Comparison of ENCODE assay signal across 1 cellular context in the genomic region with DNA sequence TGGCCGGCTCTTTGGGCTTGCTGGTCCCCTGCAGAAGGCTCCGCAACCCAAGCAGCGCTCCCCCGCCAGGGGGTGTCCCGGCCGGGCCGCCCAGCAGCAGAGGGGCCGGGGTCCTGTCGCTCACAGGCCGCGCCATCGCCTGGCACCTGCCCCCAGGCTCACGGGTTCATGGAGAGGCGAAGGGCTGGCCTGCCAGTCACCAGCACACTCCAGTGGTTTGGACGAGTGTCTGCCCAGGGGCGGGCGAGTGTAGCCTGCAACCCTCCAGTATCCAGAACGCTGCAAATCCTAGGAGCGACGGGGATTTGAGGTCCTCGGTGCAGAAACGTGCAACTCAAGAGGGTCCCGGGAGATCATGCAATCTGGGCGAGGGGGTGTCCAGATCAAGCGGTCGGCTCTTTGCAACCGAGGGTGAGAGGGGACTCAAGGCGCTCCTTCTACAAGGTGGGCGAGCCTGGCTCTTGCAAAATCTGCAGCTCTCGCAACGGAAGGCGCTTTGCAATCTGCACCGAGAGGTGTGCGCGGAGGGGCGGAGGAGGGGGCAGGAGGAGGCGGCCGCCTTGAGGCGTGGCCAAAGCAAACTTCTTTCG.
TF ChIP-seq lines count a peak whose summit lies in the region.

A gene with protein sequence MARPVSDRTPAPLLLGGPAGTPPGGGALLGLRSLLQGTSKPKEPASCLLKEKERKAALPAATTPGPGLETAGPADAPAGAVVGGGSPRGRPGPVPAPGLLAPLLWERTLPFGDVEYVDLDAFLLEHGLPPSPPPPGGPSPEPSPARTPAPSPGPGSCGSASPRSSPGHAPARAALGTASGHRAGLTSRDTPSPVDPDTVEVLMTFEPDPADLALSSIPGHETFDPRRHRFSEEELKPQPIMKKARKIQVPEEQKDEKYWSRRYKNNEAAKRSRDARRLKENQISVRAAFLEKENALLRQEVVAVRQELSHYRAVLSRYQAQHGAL (minus strand): TSS at position 521 of the 590 bp plus-strand sequence. CDS start 385 bp downstream, at position 136.

TF ChIP-seq in K562, 482 proteins besides CTCF, POLR2A, EP300 and RAD21 (continued from another document and continues in another):
- TF ChIP-seq, protein P1, sequence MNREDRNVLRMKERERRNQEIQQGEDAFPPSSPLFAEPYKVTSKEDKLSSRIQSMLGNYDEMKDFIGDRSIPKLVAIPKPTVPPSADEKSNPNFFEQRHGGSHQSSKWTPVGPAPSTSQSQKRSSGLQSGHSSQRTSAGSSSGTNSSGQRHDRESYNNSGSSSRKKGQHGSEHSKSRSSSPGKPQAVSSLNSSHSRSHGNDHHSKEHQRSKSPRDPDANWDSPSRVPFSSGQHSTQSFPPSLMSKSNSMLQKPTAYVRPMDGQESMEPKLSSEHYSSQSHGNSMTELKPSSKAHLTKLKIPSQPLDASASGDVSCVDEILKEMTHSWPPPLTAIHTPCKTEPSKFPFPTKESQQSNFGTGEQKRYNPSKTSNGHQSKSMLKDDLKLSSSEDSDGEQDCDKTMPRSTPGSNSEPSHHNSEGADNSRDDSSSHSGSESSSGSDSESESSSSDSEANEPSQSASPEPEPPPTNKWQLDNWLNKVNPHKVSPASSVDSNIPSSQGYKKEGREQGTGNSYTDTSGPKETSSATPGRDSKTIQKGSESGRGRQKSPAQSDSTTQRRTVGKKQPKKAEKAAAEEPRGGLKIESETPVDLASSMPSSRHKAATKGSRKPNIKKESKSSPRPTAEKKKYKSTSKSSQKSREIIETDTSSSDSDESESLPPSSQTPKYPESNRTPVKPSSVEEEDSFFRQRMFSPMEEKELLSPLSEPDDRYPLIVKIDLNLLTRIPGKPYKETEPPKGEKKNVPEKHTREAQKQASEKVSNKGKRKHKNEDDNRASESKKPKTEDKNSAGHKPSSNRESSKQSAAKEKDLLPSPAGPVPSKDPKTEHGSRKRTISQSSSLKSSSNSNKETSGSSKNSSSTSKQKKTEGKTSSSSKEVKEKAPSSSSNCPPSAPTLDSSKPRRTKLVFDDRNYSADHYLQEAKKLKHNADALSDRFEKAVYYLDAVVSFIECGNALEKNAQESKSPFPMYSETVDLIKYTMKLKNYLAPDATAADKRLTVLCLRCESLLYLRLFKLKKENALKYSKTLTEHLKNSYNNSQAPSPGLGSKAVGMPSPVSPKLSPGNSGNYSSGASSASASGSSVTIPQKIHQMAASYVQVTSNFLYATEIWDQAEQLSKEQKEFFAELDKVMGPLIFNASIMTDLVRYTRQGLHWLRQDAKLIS (CRISPR knock-in tag; IDR thresholded peaks at IDR 0.05): no peak
- no peak for TF ChIP-seq ELF4 (CRISPR knock-in tag; IDR thresholded peaks at IDR 0.05)
- TF ChIP-seq POLR2G (IDR thresholded peaks at IDR 0.05; ENCODE audit: low read depth, low read length): peak; percentile 39
- TF ChIP-seq, protein P2, sequence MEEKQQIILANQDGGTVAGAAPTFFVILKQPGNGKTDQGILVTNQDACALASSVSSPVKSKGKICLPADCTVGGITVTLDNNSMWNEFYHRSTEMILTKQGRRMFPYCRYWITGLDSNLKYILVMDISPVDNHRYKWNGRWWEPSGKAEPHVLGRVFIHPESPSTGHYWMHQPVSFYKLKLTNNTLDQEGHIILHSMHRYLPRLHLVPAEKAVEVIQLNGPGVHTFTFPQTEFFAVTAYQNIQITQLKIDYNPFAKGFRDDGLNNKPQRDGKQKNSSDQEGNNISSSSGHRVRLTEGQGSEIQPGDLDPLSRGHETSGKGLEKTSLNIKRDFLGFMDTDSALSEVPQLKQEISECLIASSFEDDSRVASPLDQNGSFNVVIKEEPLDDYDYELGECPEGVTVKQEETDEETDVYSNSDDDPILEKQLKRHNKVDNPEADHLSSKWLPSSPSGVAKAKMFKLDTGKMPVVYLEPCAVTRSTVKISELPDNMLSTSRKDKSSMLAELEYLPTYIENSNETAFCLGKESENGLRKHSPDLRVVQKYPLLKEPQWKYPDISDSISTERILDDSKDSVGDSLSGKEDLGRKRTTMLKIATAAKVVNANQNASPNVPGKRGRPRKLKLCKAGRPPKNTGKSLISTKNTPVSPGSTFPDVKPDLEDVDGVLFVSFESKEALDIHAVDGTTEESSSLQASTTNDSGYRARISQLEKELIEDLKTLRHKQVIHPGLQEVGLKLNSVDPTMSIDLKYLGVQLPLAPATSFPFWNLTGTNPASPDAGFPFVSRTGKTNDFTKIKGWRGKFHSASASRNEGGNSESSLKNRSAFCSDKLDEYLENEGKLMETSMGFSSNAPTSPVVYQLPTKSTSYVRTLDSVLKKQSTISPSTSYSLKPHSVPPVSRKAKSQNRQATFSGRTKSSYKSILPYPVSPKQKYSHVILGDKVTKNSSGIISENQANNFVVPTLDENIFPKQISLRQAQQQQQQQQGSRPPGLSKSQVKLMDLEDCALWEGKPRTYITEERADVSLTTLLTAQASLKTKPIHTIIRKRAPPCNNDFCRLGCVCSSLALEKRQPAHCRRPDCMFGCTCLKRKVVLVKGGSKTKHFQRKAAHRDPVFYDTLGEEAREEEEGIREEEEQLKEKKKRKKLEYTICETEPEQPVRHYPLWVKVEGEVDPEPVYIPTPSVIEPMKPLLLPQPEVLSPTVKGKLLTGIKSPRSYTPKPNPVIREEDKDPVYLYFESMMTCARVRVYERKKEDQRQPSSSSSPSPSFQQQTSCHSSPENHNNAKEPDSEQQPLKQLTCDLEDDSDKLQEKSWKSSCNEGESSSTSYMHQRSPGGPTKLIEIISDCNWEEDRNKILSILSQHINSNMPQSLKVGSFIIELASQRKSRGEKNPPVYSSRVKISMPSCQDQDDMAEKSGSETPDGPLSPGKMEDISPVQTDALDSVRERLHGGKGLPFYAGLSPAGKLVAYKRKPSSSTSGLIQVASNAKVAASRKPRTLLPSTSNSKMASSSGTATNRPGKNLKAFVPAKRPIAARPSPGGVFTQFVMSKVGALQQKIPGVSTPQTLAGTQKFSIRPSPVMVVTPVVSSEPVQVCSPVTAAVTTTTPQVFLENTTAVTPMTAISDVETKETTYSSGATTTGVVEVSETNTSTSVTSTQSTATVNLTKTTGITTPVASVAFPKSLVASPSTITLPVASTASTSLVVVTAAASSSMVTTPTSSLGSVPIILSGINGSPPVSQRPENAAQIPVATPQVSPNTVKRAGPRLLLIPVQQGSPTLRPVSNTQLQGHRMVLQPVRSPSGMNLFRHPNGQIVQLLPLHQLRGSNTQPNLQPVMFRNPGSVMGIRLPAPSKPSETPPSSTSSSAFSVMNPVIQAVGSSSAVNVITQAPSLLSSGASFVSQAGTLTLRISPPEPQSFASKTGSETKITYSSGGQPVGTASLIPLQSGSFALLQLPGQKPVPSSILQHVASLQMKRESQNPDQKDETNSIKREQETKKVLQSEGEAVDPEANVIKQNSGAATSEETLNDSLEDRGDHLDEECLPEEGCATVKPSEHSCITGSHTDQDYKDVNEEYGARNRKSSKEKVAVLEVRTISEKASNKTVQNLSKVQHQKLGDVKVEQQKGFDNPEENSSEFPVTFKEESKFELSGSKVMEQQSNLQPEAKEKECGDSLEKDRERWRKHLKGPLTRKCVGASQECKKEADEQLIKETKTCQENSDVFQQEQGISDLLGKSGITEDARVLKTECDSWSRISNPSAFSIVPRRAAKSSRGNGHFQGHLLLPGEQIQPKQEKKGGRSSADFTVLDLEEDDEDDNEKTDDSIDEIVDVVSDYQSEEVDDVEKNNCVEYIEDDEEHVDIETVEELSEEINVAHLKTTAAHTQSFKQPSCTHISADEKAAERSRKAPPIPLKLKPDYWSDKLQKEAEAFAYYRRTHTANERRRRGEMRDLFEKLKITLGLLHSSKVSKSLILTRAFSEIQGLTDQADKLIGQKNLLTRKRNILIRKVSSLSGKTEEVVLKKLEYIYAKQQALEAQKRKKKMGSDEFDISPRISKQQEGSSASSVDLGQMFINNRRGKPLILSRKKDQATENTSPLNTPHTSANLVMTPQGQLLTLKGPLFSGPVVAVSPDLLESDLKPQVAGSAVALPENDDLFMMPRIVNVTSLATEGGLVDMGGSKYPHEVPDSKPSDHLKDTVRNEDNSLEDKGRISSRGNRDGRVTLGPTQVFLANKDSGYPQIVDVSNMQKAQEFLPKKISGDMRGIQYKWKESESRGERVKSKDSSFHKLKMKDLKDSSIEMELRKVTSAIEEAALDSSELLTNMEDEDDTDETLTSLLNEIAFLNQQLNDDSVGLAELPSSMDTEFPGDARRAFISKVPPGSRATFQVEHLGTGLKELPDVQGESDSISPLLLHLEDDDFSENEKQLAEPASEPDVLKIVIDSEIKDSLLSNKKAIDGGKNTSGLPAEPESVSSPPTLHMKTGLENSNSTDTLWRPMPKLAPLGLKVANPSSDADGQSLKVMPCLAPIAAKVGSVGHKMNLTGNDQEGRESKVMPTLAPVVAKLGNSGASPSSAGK (IDR thresholded peaks at IDR 0.05): no peak
- TF ChIP-seq ZFPM2 (CRISPR knock-in tag; IDR thresholded peaks at IDR 0.05): no peak
- TF ChIP-seq FIP1L1 (IDR thresholded peaks at IDR 0.05; ENCODE audit: low read depth, low read length, poor library complexity, severe bottlenecking): peak; percentile 14
- TF ChIP-seq ZNF143 (CRISPR knock-in tag; IDR thresholded peaks at IDR 0.05): 0 out of 2 replicates have a peak, but pooled peaks have one; percentile 26
- no peak for TF ChIP-seq TARDBP (IDR thresholded peaks at IDR 0.05)
- TF ChIP-seq, protein P3, sequence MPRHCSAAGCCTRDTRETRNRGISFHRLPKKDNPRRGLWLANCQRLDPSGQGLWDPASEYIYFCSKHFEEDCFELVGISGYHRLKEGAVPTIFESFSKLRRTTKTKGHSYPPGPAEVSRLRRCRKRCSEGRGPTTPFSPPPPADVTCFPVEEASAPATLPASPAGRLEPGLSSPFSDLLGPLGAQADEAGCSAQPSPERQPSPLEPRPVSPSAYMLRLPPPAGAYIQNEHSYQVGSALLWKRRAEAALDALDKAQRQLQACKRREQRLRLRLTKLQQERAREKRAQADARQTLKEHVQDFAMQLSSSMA (CRISPR knock-in tag; IDR thresholded peaks at IDR 0.05): no peak
- TF ChIP-seq, protein P4, sequence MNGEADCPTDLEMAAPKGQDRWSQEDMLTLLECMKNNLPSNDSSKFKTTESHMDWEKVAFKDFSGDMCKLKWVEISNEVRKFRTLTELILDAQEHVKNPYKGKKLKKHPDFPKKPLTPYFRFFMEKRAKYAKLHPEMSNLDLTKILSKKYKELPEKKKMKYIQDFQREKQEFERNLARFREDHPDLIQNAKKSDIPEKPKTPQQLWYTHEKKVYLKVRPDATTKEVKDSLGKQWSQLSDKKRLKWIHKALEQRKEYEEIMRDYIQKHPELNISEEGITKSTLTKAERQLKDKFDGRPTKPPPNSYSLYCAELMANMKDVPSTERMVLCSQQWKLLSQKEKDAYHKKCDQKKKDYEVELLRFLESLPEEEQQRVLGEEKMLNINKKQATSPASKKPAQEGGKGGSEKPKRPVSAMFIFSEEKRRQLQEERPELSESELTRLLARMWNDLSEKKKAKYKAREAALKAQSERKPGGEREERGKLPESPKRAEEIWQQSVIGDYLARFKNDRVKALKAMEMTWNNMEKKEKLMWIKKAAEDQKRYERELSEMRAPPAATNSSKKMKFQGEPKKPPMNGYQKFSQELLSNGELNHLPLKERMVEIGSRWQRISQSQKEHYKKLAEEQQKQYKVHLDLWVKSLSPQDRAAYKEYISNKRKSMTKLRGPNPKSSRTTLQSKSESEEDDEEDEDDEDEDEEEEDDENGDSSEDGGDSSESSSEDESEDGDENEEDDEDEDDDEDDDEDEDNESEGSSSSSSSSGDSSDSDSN (IDR thresholded peaks at IDR 0.05; ENCODE audit: borderline replicate concordance in 1 of 2, low read depth in 2 of 2, low read length in 2 of 2): 0 out of 4 replicates have a peak, but pooled peaks have one; percentile 65 to 70
- TF ChIP-seq CCAR2 (IDR thresholded peaks at IDR 0.05; ENCODE audit: low read depth, low read length): no peak
- TF ChIP-seq DACH1 (IDR thresholded peaks at IDR 0.05; ENCODE audit: partially characterized antibody): no peak
- TF ChIP-seq SMARCA4 (IDR thresholded peaks at IDR 0.05): no peak
- peak; percentile 17; the same call in 1 of the 2 replicates for TF ChIP-seq HDAC2 (IDR thresholded peaks at IDR 0.05)
- TF ChIP-seq RBM14 (IDR thresholded peaks at IDR 0.05; ENCODE audit: borderline replicate concordance, insufficient read depth, low read depth, low read length): 0 out of 2 replicates have a peak, but pooled peaks have one; percentile 27
- TF ChIP-seq ZNF347 (CRISPR knock-in tag; IDR thresholded peaks at IDR 0.05; ENCODE audit: low read depth): no peak
- no peak for TF ChIP-seq ETV1 (tag; conservative IDR thresholded peaks at IDR 0.05; ENCODE audit: low read depth)
- no peak for TF ChIP-seq HMGN3 (IDR thresholded peaks at IDR 0.05; ENCODE audit: borderline replicate concordance, extremely low read depth, insufficient read length, low read depth, low read length)
- no peak for TF ChIP-seq ZNF431 (CRISPR knock-in tag; IDR thresholded peaks at IDR 0.05)
- no peak for TF ChIP-seq STAT5A (IDR thresholded peaks at IDR 0.05; ENCODE audit: borderline replicate concordance, low read length)
- TF ChIP-seq RB1 (IDR thresholded peaks at IDR 0.05; ENCODE audit: low read depth): no peak
- TF ChIP-seq, protein P5, sequence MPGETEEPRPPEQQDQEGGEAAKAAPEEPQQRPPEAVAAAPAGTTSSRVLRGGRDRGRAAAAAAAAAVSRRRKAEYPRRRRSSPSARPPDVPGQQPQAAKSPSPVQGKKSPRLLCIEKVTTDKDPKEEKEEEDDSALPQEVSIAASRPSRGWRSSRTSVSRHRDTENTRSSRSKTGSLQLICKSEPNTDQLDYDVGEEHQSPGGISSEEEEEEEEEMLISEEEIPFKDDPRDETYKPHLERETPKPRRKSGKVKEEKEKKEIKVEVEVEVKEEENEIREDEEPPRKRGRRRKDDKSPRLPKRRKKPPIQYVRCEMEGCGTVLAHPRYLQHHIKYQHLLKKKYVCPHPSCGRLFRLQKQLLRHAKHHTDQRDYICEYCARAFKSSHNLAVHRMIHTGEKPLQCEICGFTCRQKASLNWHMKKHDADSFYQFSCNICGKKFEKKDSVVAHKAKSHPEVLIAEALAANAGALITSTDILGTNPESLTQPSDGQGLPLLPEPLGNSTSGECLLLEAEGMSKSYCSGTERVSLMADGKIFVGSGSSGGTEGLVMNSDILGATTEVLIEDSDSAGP (CRISPR knock-in tag; IDR thresholded peaks at IDR 0.05): no peak
- TF ChIP-seq PHF8 (IDR thresholded peaks at IDR 0.05; ENCODE audit: borderline replicate concordance, low read length): peak; percentile 22; the same call in 1 of the 2 replicates
- TF ChIP-seq, protein P6, sequence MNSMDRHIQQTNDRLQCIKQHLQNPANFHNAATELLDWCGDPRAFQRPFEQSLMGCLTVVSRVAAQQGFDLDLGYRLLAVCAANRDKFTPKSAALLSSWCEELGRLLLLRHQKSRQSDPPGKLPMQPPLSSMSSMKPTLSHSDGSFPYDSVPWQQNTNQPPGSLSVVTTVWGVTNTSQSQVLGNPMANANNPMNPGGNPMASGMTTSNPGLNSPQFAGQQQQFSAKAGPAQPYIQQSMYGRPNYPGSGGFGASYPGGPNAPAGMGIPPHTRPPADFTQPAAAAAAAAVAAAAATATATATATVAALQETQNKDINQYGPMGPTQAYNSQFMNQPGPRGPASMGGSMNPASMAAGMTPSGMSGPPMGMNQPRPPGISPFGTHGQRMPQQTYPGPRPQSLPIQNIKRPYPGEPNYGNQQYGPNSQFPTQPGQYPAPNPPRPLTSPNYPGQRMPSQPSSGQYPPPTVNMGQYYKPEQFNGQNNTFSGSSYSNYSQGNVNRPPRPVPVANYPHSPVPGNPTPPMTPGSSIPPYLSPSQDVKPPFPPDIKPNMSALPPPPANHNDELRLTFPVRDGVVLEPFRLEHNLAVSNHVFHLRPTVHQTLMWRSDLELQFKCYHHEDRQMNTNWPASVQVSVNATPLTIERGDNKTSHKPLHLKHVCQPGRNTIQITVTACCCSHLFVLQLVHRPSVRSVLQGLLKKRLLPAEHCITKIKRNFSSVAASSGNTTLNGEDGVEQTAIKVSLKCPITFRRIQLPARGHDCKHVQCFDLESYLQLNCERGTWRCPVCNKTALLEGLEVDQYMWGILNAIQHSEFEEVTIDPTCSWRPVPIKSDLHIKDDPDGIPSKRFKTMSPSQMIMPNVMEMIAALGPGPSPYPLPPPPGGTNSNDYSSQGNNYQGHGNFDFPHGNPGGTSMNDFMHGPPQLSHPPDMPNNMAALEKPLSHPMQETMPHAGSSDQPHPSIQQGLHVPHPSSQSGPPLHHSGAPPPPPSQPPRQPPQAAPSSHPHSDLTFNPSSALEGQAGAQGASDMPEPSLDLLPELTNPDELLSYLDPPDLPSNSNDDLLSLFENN (IDR thresholded peaks at IDR 0.05; ENCODE audit: low read depth in 2 of 2, low read length in 2 of 2): no peak
